23 cellular contexts compared by ENCODE assay signal in the genomic region with DNA sequence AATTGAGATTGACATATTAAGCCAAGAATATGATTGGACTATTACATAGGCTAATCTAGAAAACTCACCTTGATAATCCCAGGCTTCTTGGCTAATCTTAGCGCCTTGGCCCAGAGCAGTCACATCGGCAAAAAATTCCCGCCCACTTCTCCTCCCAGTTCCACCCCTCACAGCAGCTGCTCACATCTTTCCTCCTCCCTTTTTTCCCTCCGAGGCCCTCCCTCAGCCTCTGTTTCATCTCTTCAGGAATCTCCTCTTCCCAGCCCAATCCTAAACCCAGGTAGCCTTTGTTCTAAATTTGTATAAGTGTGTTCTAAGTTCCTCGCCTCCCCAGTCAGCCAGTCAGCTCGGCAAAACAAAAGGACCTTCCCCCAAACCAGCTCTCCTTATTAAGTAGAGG.
"Had no signal": no experiment of that assay in that cellular context is flagged by ENCODE, and none has a peak within 500 bp of the region (broad histone marks: within the 10 kb centered on the region; RNA-seq: fewer than 3 reads in every experiment).

No MANE protein-coding gene starts in this region.

- H3K27me3 ChIP-seq: foreskin keratinocyte, neutrophil, ovary, right lobe of liver, tibial artery, upper lobe of right lung, vagina had no signal

- H3K27me3 Mint-ChIP-seq: dendritic cell treated with granulocyte-macrophage colony-stimulating factor and Interleukin-4, amounts not matched to agents 40 ng/mL and 50 ng/mL, for 4 days; effector memory CD8-positive, alpha-beta T cell; memory B cell; natural killer cell treated with Interleukin-12 subunit alpha and Interleukin-12 subunit beta and Interleukin-15 and Interleukin-18, amount 100 ng/mL, for 72 hours; stimulated activated memory B cell treated with anti-CD40 and anti-IgM and Interleukin-4, amounts not matched to agents 10 μg/mL and 1 μg/mL and 100 μg/mL, for 72 hours; stimulated activated naive CD8-positive, alpha-beta T cell treated with anti-CD3 and anti-CD28 coated beads, Interleukin-15, Interleukin-2, amounts not matched to agents 100 ng/mL and 50 ng/mL, for 24 hours had no signal

- H3K36me3 ChIP-seq: left ventricle myocardium inferior, lower lobe of right lung, neutrophil, ovary, prostate gland, right lobe of liver, tibial artery, upper lobe of right lung, vagina had no signal

- H3K4me1 ChIP-seq: foreskin keratinocyte, lower lobe of right lung, prostate gland, right lobe of liver, tibial artery, upper lobe of right lung, vagina had no signal

- H3K36me3 Mint-ChIP-seq: memory B cell; natural killer cell treated with Interleukin-12 subunit alpha and Interleukin-12 subunit beta and Interleukin-15 and Interleukin-18, amount 100 ng/mL, for 72 hours; stimulated activated memory B cell treated with anti-CD40 and anti-IgM and Interleukin-4, amounts not matched to agents 10 μg/mL and 1 μg/mL and 100 μg/mL, for 72 hours had no signal

- DNase-seq: cerebellar nuclear complex; effector memory CD8-positive, alpha-beta T cell; foreskin keratinocyte; immature natural killer cell; left cardiac atrium; left ventricle myocardium inferior; lower lobe of right lung; midbrain; ovary; right lobe of liver; stimulated activated CD4-positive, alpha-beta T cell treated with anti-CD3 and anti-CD28 coated beads, Interleukin-4, amount 100 ng/mL, for 24 hours; tibial artery; upper lobe of right lung had no signal

- FAIRE-seq: colon, keratinocyte had no signal

- H3K27ac Mint-ChIP-seq: dendritic cell treated with granulocyte-macrophage colony-stimulating factor and Interleukin-4, amounts not matched to agents 40 ng/mL and 50 ng/mL, for 4 days; effector memory CD8-positive, alpha-beta T cell; immature natural killer cell; memory B cell; natural killer cell treated with Interleukin-12 subunit alpha and Interleukin-12 subunit beta and Interleukin-15 and Interleukin-18, amount 100 ng/mL, for 72 hours; stimulated activated memory B cell treated with anti-CD40 and anti-IgM and Interleukin-4, amounts not matched to agents 10 μg/mL and 1 μg/mL and 100 μg/mL, for 72 hours; stimulated activated naive CD8-positive, alpha-beta T cell treated with anti-CD3 and anti-CD28 coated beads, Interleukin-15, Interleukin-2, amounts not matched to agents 100 ng/mL and 50 ng/mL, for 24 hours had no signal

- H3K4me3 Mint-ChIP-seq: dendritic cell treated with granulocyte-macrophage colony-stimulating factor and Interleukin-4, amounts not matched to agents 40 ng/mL and 50 ng/mL, for 4 days; effector memory CD8-positive, alpha-beta T cell; immature natural killer cell; memory B cell; natural killer cell treated with Interleukin-12 subunit alpha and Interleukin-12 subunit beta and Interleukin-15 and Interleukin-18, amount 100 ng/mL, for 72 hours; stimulated activated memory B cell treated with anti-CD40 and anti-IgM and Interleukin-4, amounts not matched to agents 10 μg/mL and 1 μg/mL and 100 μg/mL, for 72 hours; stimulated activated naive CD8-positive, alpha-beta T cell treated with anti-CD3 and anti-CD28 coated beads, Interleukin-15, Interleukin-2, amounts not matched to agents 100 ng/mL and 50 ng/mL, for 24 hours had no signal

- H3K9me3 Mint-ChIP-seq: memory B cell; stimulated activated memory B cell treated with anti-CD40 and anti-IgM and Interleukin-4, amounts not matched to agents 10 μg/mL and 1 μg/mL and 100 μg/mL, for 72 hours; stimulated activated naive CD8-positive, alpha-beta T cell treated with anti-CD3 and anti-CD28 coated beads, Interleukin-15, Interleukin-2, amounts not matched to agents 100 ng/mL and 50 ng/mL, for 24 hours had no signal

- H3K9me3 ChIP-seq: left ventricle myocardium inferior, lower lobe of right lung, neutrophil, ovary, prostate gland, right lobe of liver, tibial artery, upper lobe of right lung, vagina had no signal

- H3K4me3 ChIP-seq: left ventricle myocardium inferior, lower lobe of right lung, ovary, prostate gland, right lobe of liver, tibial artery, upper lobe of right lung, vagina had no signal

- H3K4me1 Mint-ChIP-seq: immature natural killer cell; memory B cell; stimulated activated memory B cell treated with anti-CD40 and anti-IgM and Interleukin-4, amounts not matched to agents 10 μg/mL and 1 μg/mL and 100 μg/mL, for 72 hours had no signal

- H3K27ac ChIP-seq: foreskin keratinocyte, left ventricle myocardium inferior, lower lobe of right lung, neutrophil, ovary, prostate gland, right lobe of liver, tibial artery, upper lobe of right lung, vagina had no signal
